In genomic region chr4:54877006-54877405, GRCh38 we compare ENCODE assay signal across 22 cellular contexts.
DNase-seq lines count a peak whose midpoint lies in the region; ATAC-seq and TF ChIP-seq lines count a peak whose summit lies in the region.
"Had no signal": no experiment of that assay in that cellular context is flagged by ENCODE, and none has a peak within 500 bp of the region (broad histone marks: within the 10 kb centered on the region; RNA-seq: fewer than 3 reads in every experiment).

No MANE protein-coding gene starts in this region.

- no peaks in the 10 kb centered on the region for H3K79me2 ChIP-seq in smooth muscle cell (ENCODE audit: low read depth)
- H3K79me2 ChIP-seq in MM.1S (ENCODE audit: low read length): no peaks in the 10 kb centered on the region

- H3K36me3 ChIP-seq in MG63: no peaks in the 10 kb centered on the region
- H3K36me3 ChIP-seq in smooth muscle cell (ENCODE audit: low read depth): no peaks in the 10 kb centered on the region
- H3K36me3 ChIP-seq in MM.1S (replicated peaks; ENCODE audit: insufficient read depth, low read length): no peaks in the 10 kb centered on the region
- H3K36me3 ChIP-seq: gastrocnemius medialis, sigmoid colon, suprapubic skin had no signal

- no peaks in the 10 kb centered on the region for H4K20me1 ChIP-seq in smooth muscle cell (ENCODE audit: low read depth)
- H4K20me1 ChIP-seq in MM.1S (ENCODE audit: insufficient read depth, low read length): no peaks in the 10 kb centered on the region

- H3K9me3 ChIP-seq in MG63 (no peaks in the 10 kb centered on the region), smooth muscle cell (replicated peaks; ENCODE audit: low read depth) (no peaks in the 10 kb centered on the region), MM.1S (replicated peaks; ENCODE audit: insufficient read depth, low read length) (no peaks in the 10 kb centered on the region)
- H3K9me3 ChIP-seq: gastrocnemius medialis, sigmoid colon, suprapubic skin had no signal

- H3K27ac ChIP-seq in smooth muscle cell (ENCODE audit: low read depth) (peak overlapping the region; percentile 57), MM.1S (ENCODE audit: low read length) (no peak overlapping the region)
- H3K27ac ChIP-seq: dorsolateral prefrontal cortex, gastrocnemius medialis, sigmoid colon, suprapubic skin had no signal

- WGBS in smooth muscle cell (ENCODE audit: low lambda C conversion rate): 56% methylated on average over 2 of the region's 2 CpGs

- TF ChIP-seq CTCF in smooth muscle cell (IDR thresholded peaks at IDR 0.05; ENCODE audit: borderline replicate concordance, insufficient read depth, poor library complexity, severe bottlenecking) (no peak), MM.1S (IDR thresholded peaks at IDR 0.05; ENCODE audit: low read length) (no peak)

- no peak for ATAC-seq in GM18517 (IDR thresholded peaks at IDR 0.05; ENCODE audit: unreplicated experiment)
- ATAC-seq: gastrocnemius medialis, left ventricle myocardium superior had no signal

- no peaks in the 10 kb centered on the region for H3K27me3 ChIP-seq in MG63
- no peaks in the 10 kb centered on the region for H3K27me3 ChIP-seq in smooth muscle cell (ENCODE audit: low read depth)
- H3K27me3 ChIP-seq in MM.1S (replicated peaks; ENCODE audit: insufficient read depth, low read length): no peaks in the 10 kb centered on the region
- H3K27me3 ChIP-seq: gastrocnemius medialis, sigmoid colon, suprapubic skin had no signal

- H3K4me3 ChIP-seq in MG63 (no peak overlapping the region), smooth muscle cell (no peak overlapping the region), MM.1S (ENCODE audit: low read length) (no peak overlapping the region)
- H3K4me3 ChIP-seq: dorsolateral prefrontal cortex, gastrocnemius medialis, sigmoid colon, suprapubic skin had no signal

- H3K4me1 ChIP-seq in smooth muscle cell (ENCODE audit: low read depth) (no peaks in the 10 kb centered on the region), MM.1S (ENCODE audit: low read length) (no peaks in the 10 kb centered on the region)
- H3K4me1 ChIP-seq: gastrocnemius medialis, sigmoid colon, suprapubic skin had no signal

- H3K9me2 ChIP-seq in MM.1S (replicated peaks; ENCODE audit: insufficient read depth, low read length): no peaks in the 10 kb centered on the region

- peak overlapping the region; percentile 49 for H2AFZ ChIP-seq in smooth muscle cell (ENCODE audit: low read depth)
- no peak overlapping the region for H2AFZ ChIP-seq in MM.1S (ENCODE audit: low read length)

- H3K9ac ChIP-seq in smooth muscle cell (ENCODE audit: low read depth): no peak overlapping the region
- H3K9ac ChIP-seq in MM.1S (ENCODE audit: low read length): no peak overlapping the region

- H3F3A ChIP-seq in smooth muscle cell (ENCODE audit: low read depth) (peaks cover 7% of the 10 kb centered on the region), MM.1S (ENCODE audit: insufficient read depth, low read length) (no peaks in the 10 kb centered on the region)

- H3K4me2 ChIP-seq in smooth muscle cell (peak overlapping the region; percentile 38), MM.1S (ENCODE audit: low read depth, low read length) (no peak overlapping the region)

- DNase-seq in EL (peak; percentile 74), MG63 (peak; percentile 2), brain pericyte (ENCODE audit: low read depth, low spot score) (peak; percentile 10), smooth muscle cell (lab: John Stamatoyannopoulos, UW; ENCODE audit: unreplicated experiment) (no peak), MM.1S (no peak)
- DNase-seq in effector CD4-positive, alpha-beta T cell: no peak
- DNase-seq: activated CD4-positive, alpha-beta memory T cell treated with anti-CD3 and anti-CD28 coated beads for 36 hours; activated CD4-positive, CD25-positive, alpha-beta regulatory T cell; activated effector memory CD4-positive, alpha-beta T cell treated with Interleukin-2 at 50 U/mL for 16 hours; CD8-positive, alpha-beta memory T cell; dorsolateral prefrontal cortex; gastrocnemius medialis; GOT3; hippocampal formation; left ventricle myocardium superior; NCI-H146; NCI-H526 treated with DMSO at 0.1 percent for 48 hours; nephron progenitor cell; sigmoid colon; T-helper 9 cell had no signal

Comparison
In these comparisons a context has a peak if more than half of its experiments do, and no peak if none do; other contexts are left out.
1. DNase-seq: peak in EL (single experiment), MG63 (single experiment) and brain pericyte (single experiment); none in smooth muscle cell (single experiment), MM.1S (single experiment) and effector CD4-positive, alpha-beta T cell (single experiment).